In genomic region chr7:132970257-132970656, GRCh38 we compare ENCODE assay signal across 2 cellular contexts.
TF ChIP-seq lines count a peak whose summit lies in the region.

No MANE protein-coding gene starts in this region.

TF ChIP-seq in HepG2, 621 proteins besides CTCF, POLR2A, EP300 and RAD21:
- TF ChIP-seq JUN (CRISPR knock-in tag; IDR thresholded peaks at IDR 0.05): no peak
- TF ChIP-seq MAFK (conservative IDR thresholded peaks at IDR 0.05 in 1 of 2, IDR thresholded peaks at IDR 0.05 in 1 of 2; ENCODE audit: low read length in 2 of 2): peak; percentile 45 to 52; a peak in 3 of 4 replicates
- TF ChIP-seq MAFF (IDR thresholded peaks at IDR 0.05; ENCODE audit: low read depth, low read length): peak; percentile 35; the same call in 1 of the 2 replicates

TF ChIP-seq in K562, 482 proteins besides CTCF, POLR2A, EP300 and RAD21:
- no peak for TF ChIP-seq ZNF436 (CRISPR knock-in tag; IDR thresholded peaks at IDR 0.05)
- TF ChIP-seq MAFF (IDR thresholded peaks at IDR 0.05; ENCODE audit: low read length): peak; percentile 45
- peak; percentile 65 for TF ChIP-seq ZNF316 (IDR thresholded peaks at IDR 0.05)
- peak; percentile 41; the same call in 1 of the 2 replicates for TF ChIP-seq C11orf30 (IDR thresholded peaks at IDR 0.05; ENCODE audit: low read depth)
- no peak for TF ChIP-seq HDAC2 (IDR thresholded peaks at IDR 0.05)
TF ChIP-seq in K562: peak in this region for 3.
